Comparison of ENCODE assay signal across 18 cellular contexts in the genomic region with DNA sequence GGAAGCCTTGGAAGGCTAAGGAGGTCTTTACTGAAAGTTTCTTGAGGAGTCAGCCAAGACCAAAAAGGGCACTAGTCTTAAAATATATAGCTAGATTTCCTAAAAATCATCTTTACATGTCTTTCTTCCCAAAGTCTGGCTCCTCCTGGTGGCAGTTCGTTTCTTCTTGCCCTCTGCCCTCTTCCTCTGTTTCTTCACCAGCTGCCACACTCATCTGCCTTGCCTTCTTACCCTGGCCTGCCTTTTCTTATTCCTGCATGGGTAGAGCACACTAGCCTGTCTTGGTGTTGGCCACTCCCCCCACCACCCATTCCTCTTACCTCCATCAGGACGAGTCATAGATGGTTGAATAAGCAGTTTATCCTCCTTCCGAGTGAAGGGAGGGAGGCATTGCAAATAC.
DNase-seq lines count a peak whose midpoint lies in the region; ATAC-seq and TF ChIP-seq lines count a peak whose summit lies in the region.
"Had no signal": no experiment of that assay in that cellular context is flagged by ENCODE, and none has a peak within 500 bp of the region (broad histone marks: within the 10 kb centered on the region; RNA-seq: fewer than 3 reads in every experiment).

No MANE protein-coding gene starts in this region.

- 71 to 78% (median 76%) methylated on average over 3 of the region's 3 CpGs for WGBS in stomach, 5 donors

- POLR2A ChIA-PET in HCT116 (lab: Charles Lee): no interaction called here

- no peaks in the 10 kb centered on the region; the same call in 1 of the 2 replicates for H3K4me1 ChIP-seq in BE2C
- no peaks in the 10 kb centered on the region for H3K4me1 ChIP-seq in HCT116 (ENCODE audit: control insufficient read depth in 1 of 2, insufficient read depth in 2 of 2, low read length in 2 of 2)
- no peaks in the 10 kb centered on the region for H3K4me1 ChIP-seq in stomach

- intact Hi-C loops in HCT116 (cut with micrococcal nuclease) (loop anchor here (2.0 kb wide), 1 partner anchor 157 kb away; no protein-coding TSS in a partner anchor), stomach (cut with DNase I; ENCODE audit: low total_unique reads) (no loop called here)

- H4K20me1 ChIP-seq in HCT116 (ENCODE audit: insufficient read depth): no peaks in the 10 kb centered on the region

- no peak for TF ChIP-seq EP300 in stomach (IDR thresholded peaks at IDR 0.05)

- H2AFZ ChIP-seq in HCT116 (ENCODE audit: low read depth, low read length, poor library complexity, severe bottlenecking): no peak overlapping the region

- H3K36me3 ChIP-seq in BE2C (no peaks in the 10 kb centered on the region), HCT116 (ENCODE audit: control insufficient read depth in 1 of 2, insufficient read depth in 2 of 2, low read length in 2 of 2) (no peaks in the 10 kb centered on the region), stomach (no peaks in the 10 kb centered on the region)
- H3K36me3 ChIP-seq: gastroesophageal sphincter had no signal

- DNase-seq in BE2C (no peak), HCT116 (ENCODE audit: low read depth, low spot score) (no peak), SK-MEL-5 (ENCODE audit: low read depth, low spot score) (peak; percentile 42), fibroblast of villous mesenchyme (ENCODE audit: low read depth) (no peak), cerebellum (ENCODE audit: low spot score) (no peak), SHP77 treated with DMSO at 0.1 percent for 48 hours (lab: John Stamatoyannopoulos, UW) (no peak), stomach (no peak), globus pallidus (ENCODE audit: low spot score) (no peak)
- DNase-seq: activated CD8-positive, alpha-beta memory T cell treated with anti-CD3 and anti-CD28 coated beads, Interleukin-2, amount 10 ng/mL, durations not matched to agents 7 days and 5 days; CD4-positive, alpha-beta T cell; cortex of kidney; left colon; naive thymus-derived CD4-positive, alpha-beta T cell; NCI-H1105; NCI-H510A treated with DMSO at 0.1 percent for 48 hours; stimulated activated naive CD8-positive, alpha-beta T cell treated with anti-CD3 and anti-CD28 coated beads, Interleukin-15, amount 100 ng/mL, for 72 hours had no signal

- H3K27ac ChIP-seq in HCT116 (ENCODE audit: low read depth, low read length): no peak overlapping the region
- H3K27ac ChIP-seq in stomach: no peak overlapping the region
- H3K27ac ChIP-seq: gastroesophageal sphincter had no signal

- H3K27me3 ChIP-seq in BE2C (no peaks in the 10 kb centered on the region), HCT116 (ENCODE audit: insufficient read depth, low read length) (no peaks in the 10 kb centered on the region), stomach (peaks cover 0 to 15% (median 0%) of the 10 kb centered on the region in 3 donors)
- H3K27me3 ChIP-seq: gastroesophageal sphincter had no signal

- no peak for ATAC-seq in HCT116
- ATAC-seq: activated CD8-positive, alpha-beta memory T cell treated with anti-CD3 and anti-CD28 coated beads, Interleukin-2, amount 10 ng/mL, durations not matched to agents 7 days and 5 days; activated naive CD4-positive, alpha-beta T cell treated with anti-CD3 and anti-CD28 coated beads, Interleukin-2, amount 50 U/mL, for 72 hours; gastroesophageal sphincter; left colon; naive thymus-derived CD4-positive, alpha-beta T cell; stimulated activated naive CD8-positive, alpha-beta T cell treated with anti-CD3 and anti-CD28 coated beads, Interleukin-15, amount 100 ng/mL, for 72 hours had no signal

- H3K9me2 ChIP-seq in HCT116 (ENCODE audit: insufficient read depth): no peaks in the 10 kb centered on the region

- in situ Hi-C loops in SK-MEL-5 (cut with HindIII; ENCODE audit: low pct_unique_long_range_greater_than_20kb, low sequenced_read_pairs): no loop called here

- H3K9ac ChIP-seq in HCT116 (ENCODE audit: low read length): no peak overlapping the region

- H3K79me2 ChIP-seq in HCT116 (ENCODE audit: insufficient read depth, low read length): no peaks in the 10 kb centered on the region

- TF ChIP-seq CTCF in BE2C (IDR thresholded peaks at IDR 0.05; ENCODE audit: low read depth, low read length) (peak; percentile 31; the same call in 1 of the 2 replicates), HCT116 (IDR thresholded peaks at IDR 0.05 in 2 of 3, conservative IDR thresholded peaks at IDR 0.05 in 1 of 3; ENCODE audit: borderline replicate concordance in 1 of 3, insufficient read depth in 1 of 3, low read depth in 2 of 3, low read length in 2 of 3) (peak in 2 of 3 experiments; percentile 44 to 45; a peak in 3 of 6 replicates), fibroblast of villous mesenchyme (IDR thresholded peaks at IDR 0.05; ENCODE audit: insufficient read depth, low read depth, low read length) (peak; percentile 31), stomach (IDR thresholded peaks at IDR 0.05) (no peak)

- H3K4me3 ChIP-seq in BE2C (ENCODE audit: low read depth, low read length) (no peak overlapping the region), HCT116 (replicated peaks in 1 of 2; ENCODE audit: low read depth in 1 of 2, low read length in 2 of 2) (no peak overlapping the region), fibroblast of villous mesenchyme (ENCODE audit: low read depth, low read length) (no peak overlapping the region), stomach (no peak overlapping the region)
- H3K4me3 ChIP-seq: gastroesophageal sphincter had no signal

- H3K4me2 ChIP-seq in HCT116 (ENCODE audit: low read length): no peak overlapping the region

- no TSS peak for BruUV-seq in HCT116 (replicated peaks; lab: Mats Ljungman, UMichigan)

- no peak for TF ChIP-seq RAD21 in HCT116 (IDR thresholded peaks at IDR 0.05; ENCODE audit: low read depth)

- H3K9me3 ChIP-seq in BE2C (no peaks in the 10 kb centered on the region), HCT116 (ENCODE audit: control insufficient read depth in 1 of 2, insufficient read depth in 1 of 2, low read depth in 1 of 2, low read length in 2 of 2) (no peaks in the 10 kb centered on the region), stomach (no peaks in the 10 kb centered on the region)
- H3K9me3 ChIP-seq: gastroesophageal sphincter had no signal

- RAD21 ChIA-PET in HCT116 (lab: Charles Lee; ENCODE audit: low non-redundant PET in 1 of 2, low total read pairs in 2 of 2, uncharacterized antibody in 2 of 2, unreplicated experiment in 2 of 2): interaction anchor here in 1 of 2 experiments (1.3 kb wide), 1 partner anchor 66 kb away, joined by 4 read pairs; no protein-coding TSS in a partner anchor

- no peak for TF ChIP-seq POLR2A in HCT116 (IDR thresholded peaks at IDR 0.05; ENCODE audit: borderline replicate concordance, extremely low read depth, insufficient read depth, insufficient read length)
- TF ChIP-seq POLR2A in stomach (IDR thresholded peaks at IDR 0.05): no peak

- CTCF ChIA-PET in HCT116 (lab: Charles Lee): interaction anchor here (1.0 to 1.9 kb wide), 8 partner anchors 8 to 68 kb away, joined by 3 to 19 read pairs (median 4); no protein-coding TSS in a partner anchor

TF ChIP-seq in HCT116, 20 proteins besides CTCF, POLR2A, EP300 and RAD21:
- TF ChIP-seq JUND (IDR thresholded peaks at IDR 0.05) (no peak), ZFX (IDR thresholded peaks at IDR 0.05) (no peak), YY1 (IDR thresholded peaks at IDR 0.05; ENCODE audit: extremely low read depth, insufficient replicate concordance, low read depth, low read length) (no peak), SRF (IDR thresholded peaks at IDR 0.05; ENCODE audit: low read depth) (no peak), SIN3A (IDR thresholded peaks at IDR 0.05; ENCODE audit: low read depth) (no peak), EGR1 (IDR thresholded peaks at IDR 0.05; ENCODE audit: low read depth) (no peak), SP1 (IDR thresholded peaks at IDR 0.05; ENCODE audit: low read depth) (no peak), TCF7L2 (IDR thresholded peaks at IDR 0.05; ENCODE audit: borderline replicate concordance, extremely low read depth, insufficient read depth, insufficient read length) (no peak)
- TF ChIP-seq, protein P1, sequence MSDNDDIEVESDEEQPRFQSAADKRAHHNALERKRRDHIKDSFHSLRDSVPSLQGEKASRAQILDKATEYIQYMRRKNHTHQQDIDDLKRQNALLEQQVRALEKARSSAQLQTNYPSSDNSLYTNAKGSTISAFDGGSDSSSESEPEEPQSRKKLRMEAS (IDR thresholded peaks at IDR 0.05): no peak
- TF ChIP-seq, protein P2, sequence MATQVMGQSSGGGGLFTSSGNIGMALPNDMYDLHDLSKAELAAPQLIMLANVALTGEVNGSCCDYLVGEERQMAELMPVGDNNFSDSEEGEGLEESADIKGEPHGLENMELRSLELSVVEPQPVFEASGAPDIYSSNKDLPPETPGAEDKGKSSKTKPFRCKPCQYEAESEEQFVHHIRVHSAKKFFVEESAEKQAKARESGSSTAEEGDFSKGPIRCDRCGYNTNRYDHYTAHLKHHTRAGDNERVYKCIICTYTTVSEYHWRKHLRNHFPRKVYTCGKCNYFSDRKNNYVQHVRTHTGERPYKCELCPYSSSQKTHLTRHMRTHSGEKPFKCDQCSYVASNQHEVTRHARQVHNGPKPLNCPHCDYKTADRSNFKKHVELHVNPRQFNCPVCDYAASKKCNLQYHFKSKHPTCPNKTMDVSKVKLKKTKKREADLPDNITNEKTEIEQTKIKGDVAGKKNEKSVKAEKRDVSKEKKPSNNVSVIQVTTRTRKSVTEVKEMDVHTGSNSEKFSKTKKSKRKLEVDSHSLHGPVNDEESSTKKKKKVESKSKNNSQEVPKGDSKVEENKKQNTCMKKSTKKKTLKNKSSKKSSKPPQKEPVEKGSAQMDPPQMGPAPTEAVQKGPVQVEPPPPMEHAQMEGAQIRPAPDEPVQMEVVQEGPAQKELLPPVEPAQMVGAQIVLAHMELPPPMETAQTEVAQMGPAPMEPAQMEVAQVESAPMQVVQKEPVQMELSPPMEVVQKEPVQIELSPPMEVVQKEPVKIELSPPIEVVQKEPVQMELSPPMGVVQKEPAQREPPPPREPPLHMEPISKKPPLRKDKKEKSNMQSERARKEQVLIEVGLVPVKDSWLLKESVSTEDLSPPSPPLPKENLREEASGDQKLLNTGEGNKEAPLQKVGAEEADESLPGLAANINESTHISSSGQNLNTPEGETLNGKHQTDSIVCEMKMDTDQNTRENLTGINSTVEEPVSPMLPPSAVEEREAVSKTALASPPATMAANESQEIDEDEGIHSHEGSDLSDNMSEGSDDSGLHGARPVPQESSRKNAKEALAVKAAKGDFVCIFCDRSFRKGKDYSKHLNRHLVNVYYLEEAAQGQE (IDR thresholded peaks at IDR 0.05; ENCODE audit: low read depth): no peak
- TF ChIP-seq, protein P3, sequence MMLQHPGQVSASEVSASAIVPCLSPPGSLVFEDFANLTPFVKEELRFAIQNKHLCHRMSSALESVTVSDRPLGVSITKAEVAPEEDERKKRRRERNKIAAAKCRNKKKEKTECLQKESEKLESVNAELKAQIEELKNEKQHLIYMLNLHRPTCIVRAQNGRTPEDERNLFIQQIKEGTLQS (IDR thresholded peaks at IDR 0.05): no peak

Comparison
In these comparisons a context has a peak if more than half of its experiments do, and no peak if none do; other contexts are left out.
1. CTCF ChIP-seq: peak in BE2C (single experiment), HCT116 (2 of 3) and fibroblast of villous mesenchyme (single experiment); none in stomach (0 of 7).